Comparison of ENCODE assay signal across 9 cellular contexts in genomic region chr9:71793386-71794105, GRCh38. TPM values are rescaled to one million over a fixed set of nuclear protein-coding genes. Genes with fewer than 3 reads are reported as not detected.
DNase-seq lines count a peak whose midpoint lies in the region; ATAC-seq lines count a peak whose summit lies in the region.
"Had no signal": no experiment of that assay in that cellular context is flagged by ENCODE, and none has a peak within 500 bp of the region (broad histone marks: within the 10 kb centered on the region; RNA-seq: fewer than 3 reads in every experiment).

No MANE protein-coding gene starts in this region.

- peaks cover 63 to 92% (median 74%) of the 10 kb centered on the region in 3 donors for H3K4me1 Mint-ChIP-seq in naive B cell

- peak; percentile 72 for DNase-seq in amniotic epithelial cell (ENCODE audit: low read depth)
- no peak for DNase-seq in naive B cell
- no peak for DNase-seq in sciatic nerve (ENCODE audit: low spot score)
- no peak for DNase-seq in NCI-H748 (lab: John Stamatoyannopoulos, UW; ENCODE audit: unreplicated experiment)
- no peak for DNase-seq in NCI-H446 (lab: John Stamatoyannopoulos, UW)
- DNase-seq in NOMO-1 treated with dmso at 0.1 percent for 144 hours (lab: John Stamatoyannopoulos, UW; ENCODE audit: unreplicated experiment): no peak
- DNase-seq: Right ventricle myocardium superior had no signal

- H3K27ac Mint-ChIP-seq in naive B cell: peak overlapping the region; percentile 89 to 98 (median 96)

- H3K9me3 Mint-ChIP-seq in naive B cell: peaks cover 0 to 9% (median 0%) of the 10 kb centered on the region in 7 donors

- ATAC-seq in GM18498 (IDR thresholded peaks at IDR 0.05; ENCODE audit: unreplicated experiment) (peak; percentile 25), HG02973 (IDR thresholded peaks at IDR 0.05; ENCODE audit: unreplicated experiment) (peak; percentile 26), naive B cell (ENCODE audit: low read depth in 2 of 2) (no peak), sciatic nerve (no peak)

- peak overlapping the region; percentile 42 to 89 (median 68) for H3K4me3 Mint-ChIP-seq in naive B cell

- no peaks in the 10 kb centered on the region for H3K27me3 Mint-ChIP-seq in naive B cell

- intact Hi-C loops in sciatic nerve (cut with DNase I): no loop called here

- H3K36me3 Mint-ChIP-seq in naive B cell: peaks cover 4 to 7% of the 10 kb centered on the region in 2 donors

RNA-seq across cellular contexts. Expression of gene CEMIP2, which starts 25.2 kb away (rescaled TPM):
- 10 to 100 TPM; 28.7 to 51.7 (median 41.8) TPM for polyA plus RNA-seq in naive B cell (ENCODE audit: low read depth in 6 of 6)
- total RNA-seq in sciatic nerve: 111 TPM

Comparison
In these comparisons a context has a peak if more than half of its experiments do, and no peak if none do; other contexts are left out.
1. ATAC-seq: peak in GM18498 (single experiment) and HG02973 (single experiment); none in naive B cell (0 of 2) and sciatic nerve (single experiment).